Comparison of ENCODE assay signal across 8 cellular contexts in genomic region chr6:27684264-27685211, GRCh38.
DNase-seq lines count a peak whose midpoint lies in the region; ATAC-seq and TF ChIP-seq lines count a peak whose summit lies in the region.

No MANE protein-coding gene starts in this region.

- POLR2A ChIA-PET in CD8-positive, alpha-beta memory T cell (lab: Charles Lee): no interaction called here

- TF ChIP-seq CTCF in HL-60 (IDR thresholded peaks at IDR 0.05; ENCODE audit: insufficient read depth, low read length) (no peak), testis (IDR thresholded peaks at IDR 0.05) (no peak)

- H3K27me3 Mint-ChIP-seq in CD8-positive, alpha-beta memory T cell: peaks cover 32 to 50% of the 10 kb centered on the region in 2 donors
- H3K27me3 Mint-ChIP-seq in activated T-cell treated with anti-CD3 and anti-CD28 coated beads, Interleukin-2, amount 50 U/mL, for 24 hours: peaks cover 38% of the 10 kb centered on the region

- no CpG with 5 or more reads among the region's 34 CpGs for WGBS in iPS DF 6.9 (ENCODE audit: insufficient coverage, insufficient read length)
- WGBS in testis, 2 donors: 20 to 33% methylated on average over 33 to 34 of the region's 34 CpGs

- peaks cover 24% of the 10 kb centered on the region for H3K27me3 ChIP-seq in CD8-positive, alpha-beta memory T cell (ENCODE audit: insufficient read depth, low read length, poor library complexity, severe bottlenecking)
- H3K27me3 ChIP-seq in HL-60 (ENCODE audit: insufficient read depth, poor library complexity, severe bottlenecking) (no peaks in the 10 kb centered on the region), iPS DF 6.9 (ENCODE audit: control insufficient read depth, insufficient read depth, low read length) (peaks cover 9% of the 10 kb centered on the region; the same call in 1 of the 2 replicates), testis (no peaks in the 10 kb centered on the region)

- H3K36me3 Mint-ChIP-seq in CD8-positive, alpha-beta memory T cell: peaks cover 0 to 8% (median 0%) of the 10 kb centered on the region in 3 donors
- H3K36me3 Mint-ChIP-seq in activated T-cell treated with anti-CD3 and anti-CD28 coated beads, Interleukin-2, amount 50 U/mL, for 24 hours (ENCODE audit: low read depth): peaks cover 7% of the 10 kb centered on the region

- ATAC-seq in HG03378 (IDR thresholded peaks at IDR 0.05; ENCODE audit: unreplicated experiment) (no peak), GM21717 (IDR thresholded peaks at IDR 0.05; ENCODE audit: unreplicated experiment) (no peak)

- H3K36me3 ChIP-seq in CD8-positive, alpha-beta memory T cell (ENCODE audit: insufficient read depth, low read length): no peaks in the 10 kb centered on the region
- no peaks in the 10 kb centered on the region for H3K36me3 ChIP-seq in iPS DF 6.9 (ENCODE audit: control insufficient read depth, insufficient read depth, low read length)
- H3K36me3 ChIP-seq in testis (ENCODE audit: low read depth, missing control alignments): no peaks in the 10 kb centered on the region

- no peak overlapping the region for H3K27ac ChIP-seq in CD8-positive, alpha-beta memory T cell (ENCODE audit: low read depth, low read length)
- no peak overlapping the region for H3K27ac ChIP-seq in HL-60 (replicated peaks)
- H3K27ac ChIP-seq in iPS DF 6.9 (ENCODE audit: low read length): no peak overlapping the region
- H3K27ac ChIP-seq in testis: no peak overlapping the region

- no peak overlapping the region for H3K4me3 ChIP-seq in CD8-positive, alpha-beta memory T cell (ENCODE audit: low read length)
- H3K4me3 ChIP-seq in HL-60 (replicated peaks; ENCODE audit: insufficient read depth, low read length): no peak overlapping the region
- H3K4me3 ChIP-seq in iPS DF 6.9 (ENCODE audit: low read length): peak overlapping the region; percentile 15; the same call in 1 of the 2 replicates
- H3K4me3 ChIP-seq in testis: peak overlapping the region; percentile 29

- H3K9me3 Mint-ChIP-seq in CD8-positive, alpha-beta memory T cell: peaks cover 4 to 29% (median 21%) of the 10 kb centered on the region in 5 donors
- peaks cover 10% of the 10 kb centered on the region for H3K9me3 Mint-ChIP-seq in activated T-cell treated with anti-CD3 and anti-CD28 coated beads, Interleukin-2, amount 50 U/mL, for 24 hours

- DNase-seq in CD8-positive, alpha-beta memory T cell: peak; percentile 35 to 70 (median 47)
- DNase-seq in HL-60 (ENCODE audit: low read depth in 1 of 2, low spot score in 1 of 2) (peak; percentile 43 to 62), OCI-M2 (lab: John Stamatoyannopoulos, UW; ENCODE audit: unreplicated experiment) (peak; percentile 56), iPS DF 6.9 (ENCODE audit: low read depth, low spot score) (no peak), testis (peak; percentile 70)
- DNase-seq in activated T-cell treated with anti-CD3 and anti-CD28 coated beads, Interleukin-2, amount 50 U/mL, for 24 hours: peak; percentile 70

- CTCF ChIA-PET in CD8-positive, alpha-beta memory T cell (lab: Charles Lee): interaction anchor here (1.8 kb wide), 1 partner anchor 11 kb away, joined by 4 read pairs; no protein-coding TSS in a partner anchor

- H3K4me3 Mint-ChIP-seq in CD8-positive, alpha-beta memory T cell: peak overlapping the region in 4 of 7 donors; percentile 5 to 82 (median 60)
- peak overlapping the region; percentile 10 for H3K4me3 Mint-ChIP-seq in activated T-cell treated with anti-CD3 and anti-CD28 coated beads, Interleukin-2, amount 50 U/mL, for 24 hours

- H3K4me1 Mint-ChIP-seq in CD8-positive, alpha-beta memory T cell: peaks cover 32 to 37% (median 36%) of the 10 kb centered on the region in 3 donors
- peaks cover 33% of the 10 kb centered on the region for H3K4me1 Mint-ChIP-seq in activated T-cell treated with anti-CD3 and anti-CD28 coated beads, Interleukin-2, amount 50 U/mL, for 24 hours (ENCODE audit: low read depth)

- no peak for TF ChIP-seq POLR2A in testis (IDR thresholded peaks at IDR 0.05)

- H3K27ac Mint-ChIP-seq in CD8-positive, alpha-beta memory T cell: peak overlapping the region in 4 of 8 donors; percentile 40 to 97 (median 62)
- H3K27ac Mint-ChIP-seq in activated T-cell treated with anti-CD3 and anti-CD28 coated beads, Interleukin-2, amount 50 U/mL, for 24 hours: peak overlapping the region; percentile 87

- intact Hi-C loops in testis (cut with DNase I; ENCODE audit: low total_unique reads): no loop called here

- H3K4me1 ChIP-seq in CD8-positive, alpha-beta memory T cell (ENCODE audit: insufficient read depth, low read length): peaks cover 3% of the 10 kb centered on the region
- H3K4me1 ChIP-seq in iPS DF 6.9 (ENCODE audit: control insufficient read depth, insufficient read depth, low read length): no peaks in the 10 kb centered on the region
- H3K4me1 ChIP-seq in testis: no peaks in the 10 kb centered on the region

- H3K9me3 ChIP-seq in CD8-positive, alpha-beta memory T cell (ENCODE audit: low read length): no peaks in the 10 kb centered on the region
- no peaks in the 10 kb centered on the region for H3K9me3 ChIP-seq in iPS DF 6.9 (ENCODE audit: control insufficient read depth, insufficient read depth, low read length)
- H3K9me3 ChIP-seq in testis: no peaks in the 10 kb centered on the region

Comparison
In these comparisons a context has a peak if more than half of its experiments do, and no peak if none do; other contexts are left out.
1. H3K4me3 ChIP-seq: peak in iPS DF 6.9 (single experiment) and testis (2 of 2); none in CD8-positive, alpha-beta memory T cell (single experiment) and HL-60 (single experiment).